12 cellular contexts compared by ENCODE assay signal in genomic region chr12:124639407-124639806, GRCh38.
"Had no signal": no experiment of that assay in that cellular context is flagged by ENCODE, and none has a peak within 500 bp of the region (broad histone marks: within the 10 kb centered on the region; RNA-seq: fewer than 3 reads in every experiment).

No MANE protein-coding gene starts in this region.

- H3K27me3 ChIP-seq: pancreas, upper lobe of right lung had no signal

- H3K9me3 ChIP-seq: pancreas, spleen, upper lobe of right lung had no signal

- H3K27ac ChIP-seq: pancreas, upper lobe of right lung had no signal

- H3K36me3 ChIP-seq: pancreas, spleen, upper lobe of right lung had no signal

- H3K27me3 Mint-ChIP-seq: activated naive CD8-positive, alpha-beta T cell; stimulated activated naive CD8-positive, alpha-beta T cell treated with anti-CD3 and anti-CD28 coated beads, Interleukin-15, amount 100 ng/mL, for 72 hours had no signal

- H3K27ac Mint-ChIP-seq: activated CD4-positive, alpha-beta T cell treated with anti-CD3 and anti-CD28 coated beads, Interleukin-2, amount 10 ng/mL, durations not matched to agents 7 days and 5 days; activated naive CD8-positive, alpha-beta T cell; mesothelial cell of epicardium; stimulated activated naive CD8-positive, alpha-beta T cell treated with anti-CD3 and anti-CD28 coated beads, Interleukin-15, amount 100 ng/mL, for 72 hours had no signal

- H3K36me3 Mint-ChIP-seq: activated naive CD8-positive, alpha-beta T cell; mesothelial cell of epicardium had no signal

- DNase-seq: activated CD4-positive, alpha-beta T cell treated with anti-CD3 and anti-CD28 coated beads, Interleukin-2, amount 10 ng/mL, durations not matched to agents 7 days and 5 days; activated CD4-positive, CD25-positive, alpha-beta regulatory T cell; activated gamma-delta T cell treated with Interleukin-2 at 50 U/mL for 16 hours; effector memory CD8-positive, alpha-beta T cell; foreskin melanocyte; spleen; stimulated activated naive CD8-positive, alpha-beta T cell treated with anti-CD3 and anti-CD28 coated beads, Interleukin-15, amount 100 ng/mL, for 72 hours; upper lobe of right lung had no signal

- H3K4me1 ChIP-seq: pancreas had no signal

- H3K9me3 Mint-ChIP-seq: mesothelial cell of epicardium; stimulated activated naive CD8-positive, alpha-beta T cell treated with anti-CD3 and anti-CD28 coated beads, Interleukin-15, amount 100 ng/mL, for 72 hours had no signal

- H3K4me3 ChIP-seq: pancreas, spleen, upper lobe of right lung had no signal

- ATAC-seq: effector memory CD8-positive, alpha-beta T cell; sciatic nerve; stimulated activated naive CD8-positive, alpha-beta T cell treated with anti-CD3 and anti-CD28 coated beads, Interleukin-15, amount 100 ng/mL, for 72 hours had no signal

- H3K4me3 Mint-ChIP-seq: activated CD4-positive, alpha-beta T cell treated with anti-CD3 and anti-CD28 coated beads, Interleukin-2, amount 10 ng/mL, durations not matched to agents 7 days and 5 days; activated naive CD8-positive, alpha-beta T cell; effector memory CD8-positive, alpha-beta T cell; mesothelial cell of epicardium; stimulated activated naive CD8-positive, alpha-beta T cell treated with anti-CD3 and anti-CD28 coated beads, Interleukin-15, amount 100 ng/mL, for 72 hours had no signal
